ENCODE assay signal across 1 cellular context in the genomic region with DNA sequence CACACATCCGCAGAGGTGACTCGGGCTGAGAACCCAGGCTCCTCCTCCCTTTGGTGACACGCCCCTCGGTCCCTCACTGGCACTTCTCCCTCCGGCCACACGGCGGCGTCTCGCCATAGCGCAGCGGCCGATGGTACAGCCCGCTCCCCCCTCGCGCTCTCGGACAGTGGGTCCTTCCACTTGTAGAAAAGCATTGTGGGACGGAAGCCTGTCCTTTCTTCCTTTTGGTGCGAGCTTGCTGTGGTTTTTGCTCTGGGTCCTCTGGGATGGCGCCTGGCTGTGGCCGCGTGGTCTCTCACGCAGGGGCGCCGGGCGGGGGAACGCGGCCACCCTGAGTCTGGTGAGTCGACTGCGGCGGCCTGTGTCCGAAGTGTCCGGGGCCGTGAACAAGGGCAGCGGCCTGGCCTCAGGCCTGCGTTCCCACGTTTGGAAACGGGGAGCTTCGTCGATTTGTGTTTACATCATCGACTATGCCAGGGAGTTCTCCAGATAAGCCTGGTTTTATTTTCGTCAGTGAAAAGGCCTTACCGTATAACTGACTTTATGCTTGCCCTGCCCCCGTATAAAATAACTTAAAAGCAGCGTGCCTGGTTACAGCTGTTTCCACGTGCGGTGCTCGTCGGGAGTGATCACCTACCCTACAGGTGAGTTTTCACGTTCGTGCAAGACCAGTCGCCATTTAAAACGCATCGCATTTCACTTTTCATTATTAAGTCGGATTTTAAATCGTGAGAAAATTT.
TF ChIP-seq lines count a peak whose summit lies in the region.

No MANE protein-coding gene starts in this region.

TF ChIP-seq in WTC11, 78 proteins besides CTCF, POLR2A, EP300 and RAD21 (continued from another document):
- TF ChIP-seq, protein P1, sequence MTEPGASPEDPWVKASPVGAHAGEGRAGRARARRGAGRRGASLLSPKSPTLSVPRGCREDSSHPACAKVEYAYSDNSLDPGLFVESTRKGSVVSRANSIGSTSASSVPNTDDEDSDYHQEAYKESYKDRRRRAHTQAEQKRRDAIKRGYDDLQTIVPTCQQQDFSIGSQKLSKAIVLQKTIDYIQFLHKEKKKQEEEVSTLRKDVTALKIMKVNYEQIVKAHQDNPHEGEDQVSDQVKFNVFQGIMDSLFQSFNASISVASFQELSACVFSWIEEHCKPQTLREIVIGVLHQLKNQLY (CRISPR knock-in tag; IDR thresholded peaks at IDR 0.05): no peak
- TF ChIP-seq, protein P2, sequence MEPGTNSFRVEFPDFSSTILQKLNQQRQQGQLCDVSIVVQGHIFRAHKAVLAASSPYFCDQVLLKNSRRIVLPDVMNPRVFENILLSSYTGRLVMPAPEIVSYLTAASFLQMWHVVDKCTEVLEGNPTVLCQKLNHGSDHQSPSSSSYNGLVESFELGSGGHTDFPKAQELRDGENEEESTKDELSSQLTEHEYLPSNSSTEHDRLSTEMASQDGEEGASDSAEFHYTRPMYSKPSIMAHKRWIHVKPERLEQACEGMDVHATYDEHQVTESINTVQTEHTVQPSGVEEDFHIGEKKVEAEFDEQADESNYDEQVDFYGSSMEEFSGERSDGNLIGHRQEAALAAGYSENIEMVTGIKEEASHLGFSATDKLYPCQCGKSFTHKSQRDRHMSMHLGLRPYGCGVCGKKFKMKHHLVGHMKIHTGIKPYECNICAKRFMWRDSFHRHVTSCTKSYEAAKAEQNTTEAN (CRISPR knock-in tag; IDR thresholded peaks at IDR 0.05): peak; percentile 78; the same call in 1 of the 2 replicates
